ENCODE assay signal across 9 cellular contexts in genomic region chr4:59553739-59554126, GRCh38.
DNase-seq lines count a peak whose midpoint lies in the region; ATAC-seq, FAIRE-seq and TF ChIP-seq lines count a peak whose summit lies in the region.
"Had no signal": no experiment of that assay in that cellular context is flagged by ENCODE, and none has a peak within 500 bp of the region (broad histone marks: within the 10 kb centered on the region; RNA-seq: fewer than 3 reads in every experiment).

No MANE protein-coding gene starts in this region.

- peaks cover 21% of the 10 kb centered on the region; the same call in 1 of the 2 replicates for H3K9me3 ChIP-seq in SJCRH30 (replicated peaks)
- H3K9me3 ChIP-seq in hepatocyte (ENCODE audit: low read depth) = no peaks in the 10 kb centered on the region
- peaks cover 0 to 8% (median 0%) of the 10 kb centered on the region in 3 donors for H3K9me3 ChIP-seq in gastroesophageal sphincter

- H3K4me3 ChIP-seq in SJCRH30 (peak overlapping the region; percentile 43), hepatocyte (no peak overlapping the region), gastroesophageal sphincter (peak overlapping the region in 1 of 2 donors; percentile 14)

- no peak for FAIRE-seq in frontal cortex (lab: Jason Lieb, UNC)
- FAIRE-seq: G401.6 had no signal

- ATAC-seq in HG02763 (IDR thresholded peaks at IDR 0.05; ENCODE audit: unreplicated experiment) = peak; percentile 34
- ATAC-seq in HG02938 (IDR thresholded peaks at IDR 0.05; ENCODE audit: unreplicated experiment) = no peak
- ATAC-seq in gastroesophageal sphincter = no peak

- TF ChIP-seq CTCF in hepatocyte (IDR thresholded peaks at IDR 0.05; ENCODE audit: poor library complexity) (no peak), gastroesophageal sphincter (IDR thresholded peaks at IDR 0.05) (no peak)

- H3K4me2 ChIP-seq in hepatocyte = peak overlapping the region; percentile 16

- no peak overlapping the region for H2AFZ ChIP-seq in hepatocyte

- no peaks in the 10 kb centered on the region for H4K20me1 ChIP-seq in hepatocyte (ENCODE audit: insufficient read depth, poor library complexity, severe bottlenecking)

- H3K36me3 ChIP-seq in SJCRH30 = no peaks in the 10 kb centered on the region
- H3K36me3 ChIP-seq in hepatocyte (replicated peaks; ENCODE audit: insufficient read depth, low read depth) = no peaks in the 10 kb centered on the region
- H3K36me3 ChIP-seq in gastroesophageal sphincter = no peaks in the 10 kb centered on the region

- H3K27ac ChIP-seq in SJCRH30 = peak overlapping the region; percentile 98
- no peak overlapping the region for H3K27ac ChIP-seq in hepatocyte
- no peak overlapping the region for H3K27ac ChIP-seq in gastroesophageal sphincter

- H3K4me1 ChIP-seq in SJCRH30 (peaks cover 15% of the 10 kb centered on the region), hepatocyte (ENCODE audit: insufficient read depth) (no peaks in the 10 kb centered on the region), gastroesophageal sphincter (no peaks in the 10 kb centered on the region)

- TF ChIP-seq EP300 in gastroesophageal sphincter (IDR thresholded peaks at IDR 0.05) = no peak

- WGBS in hepatocyte (ENCODE audit: low lambda C conversion rate, missing lambda C conversion rate) = 81% methylated on average over 2 of the region's 2 CpGs
- WGBS in gastroesophageal sphincter (ENCODE audit: low coverage in 1 of 2), 2 donors = 16 to 57% methylated on average over 2 of the region's 2 CpGs

- H3K9me2 ChIP-seq in hepatocyte (replicated peaks; ENCODE audit: insufficient read depth) = no peaks in the 10 kb centered on the region

- H3K27me3 ChIP-seq in SJCRH30 (no peaks in the 10 kb centered on the region), hepatocyte (no peaks in the 10 kb centered on the region), gastroesophageal sphincter (no peaks in the 10 kb centered on the region)

- TF ChIP-seq POLR2A in gastroesophageal sphincter (IDR thresholded peaks at IDR 0.05) = no peak

- H3K79me2 ChIP-seq in hepatocyte = no peaks in the 10 kb centered on the region

- peak; percentile 21 for DNase-seq in DMS 273 (lab: John Stamatoyannopoulos, UW; ENCODE audit: unreplicated experiment)
- DNase-seq in SJCRH30 = peak; percentile 47 to 85
- DNase-seq in hepatocyte (ENCODE audit: low spot score) = peak; percentile 11
- DNase-seq in frontal cortex (ENCODE audit: low spot score in 2 of 2) = no peak
- DNase-seq in effector CD8-positive, alpha-beta T cell (lab: John Stamatoyannopoulos, UW) = no peak

Comparison
In these comparisons a context has a peak if more than half of its experiments do, and no peak if none do; other contexts are left out.
1. DNase-seq: peak in DMS 273 (single experiment), SJCRH30 (2 of 2) and hepatocyte (single experiment); none in frontal cortex (0 of 2) and effector CD8-positive, alpha-beta T cell (single experiment).